ENCODE assay signal across 26 cellular contexts in the genomic region with DNA sequence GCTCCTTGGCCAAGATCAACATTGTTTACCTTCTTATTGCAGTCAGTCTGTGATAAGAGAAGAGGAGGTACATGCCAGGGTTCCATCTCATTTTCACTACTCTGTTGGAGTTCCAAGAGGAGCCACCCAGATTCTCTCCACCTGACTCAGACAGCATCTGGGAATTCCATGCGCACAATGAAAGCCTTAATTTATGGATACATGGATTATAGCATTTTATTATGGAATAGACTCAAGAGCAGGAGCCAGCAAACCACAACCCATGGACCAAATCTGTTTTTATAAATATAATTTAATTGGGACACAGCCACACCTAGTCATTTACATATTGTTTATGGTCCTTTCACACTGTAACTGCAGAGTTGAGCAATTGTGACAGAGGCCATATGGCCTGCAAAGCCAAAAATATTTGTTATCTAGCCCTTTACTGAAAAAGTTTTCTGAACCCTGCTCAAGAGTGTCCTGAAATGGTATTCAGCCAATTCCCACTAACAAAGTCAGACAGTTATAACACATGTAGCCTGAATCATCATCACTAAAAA.
A peak's percentile ranks its signal among the peaks of the same experiment; 100 is the strongest.
DNase-seq lines count a peak whose midpoint lies in the region; ATAC-seq, FAIRE-seq and TF ChIP-seq lines count a peak whose summit lies in the region.
"Had no signal": no experiment of that assay in that cellular context is flagged by ENCODE, and none has a peak within 500 bp of the region (broad histone marks: within the 10 kb centered on the region; RNA-seq: fewer than 3 reads in every experiment).

No MANE protein-coding gene starts in this region.

- no peak overlapping the region for H3K27ac ChIP-seq in gastrocnemius medialis
- H3K27ac ChIP-seq: BLaER1, heart left ventricle, neural progenitor cell had no signal

- no peak for TF ChIP-seq CTCF in gastrocnemius medialis (IDR thresholded peaks at IDR 0.05 in 4 of 5, conservative IDR thresholded peaks at IDR 0.05 in 1 of 5)

- no peaks in the 10 kb centered on the region for H3K4me1 ChIP-seq in gastrocnemius medialis
- H3K4me1 ChIP-seq: BLaER1, heart left ventricle, neural progenitor cell had no signal

- FAIRE-seq in endometrium (lab: Jason Lieb, UNC), result peak; percentile 77
- FAIRE-seq: endothelial cell of umbilical vein, GM12892 had no signal

- H3K36me3 ChIP-seq in gastrocnemius medialis, result no peaks in the 10 kb centered on the region
- H3K36me3 ChIP-seq: BLaER1, heart left ventricle, neural progenitor cell had no signal

- no peaks in the 10 kb centered on the region for H3K9me3 ChIP-seq in gastrocnemius medialis

- ATAC-seq in GM21825 (IDR thresholded peaks at IDR 0.05; ENCODE audit: unreplicated experiment) (no peak), gastrocnemius medialis (no peak)
- ATAC-seq: activated CD8-positive, alpha-beta T cell treated with anti-CD3 and anti-CD28 coated beads for 36 hours; activated naive CD4-positive, alpha-beta T cell treated with anti-CD3 and anti-CD28 coated beads, Interleukin-2, amount 50 U/mL, for 72 hours; GM23338; heart left ventricle; right cardiac atrium; T-helper 17 cell had no signal

- in situ Hi-C loops in gastrocnemius medialis (cut with MboI; ENCODE audit: low sequenced_read_pairs in 4 of 4), result no loop called here

- DNase-seq in Daoy (ENCODE audit: low read depth) (peak; percentile 13), HS-5 (ENCODE audit: low read depth) (peak; percentile 29), myocyte (ENCODE audit: low read depth) (peak; percentile 21), gastrocnemius medialis (no peak), inferior parietal cortex (ENCODE audit: extremely low spot score) (no peak)
- DNase-seq in activated CD4-positive, CD25-positive, alpha-beta regulatory T cell treated with anti-CD3 and anti-CD28 coated beads, Interleukin-2, amount 50 U/mL, for 72 hours, result no peak
- DNase-seq: ACHN; activated CD4-positive, alpha-beta T cell treated with anti-CD3 and anti-CD28 coated beads for 1 hour; activated CD8-positive, alpha-beta T cell treated with anti-CD3 and anti-CD28 coated beads for 36 hours; DMS53; heart left ventricle; NCI-H1105 treated with DMSO at 0.1 percent for 48 hours; NCI-H2029 treated with DMSO at 0.1 percent for 48 hours; NCI-H446; posterior cingulate gyrus; right cardiac atrium; stimulated activated CD4-positive, alpha-beta T cell treated with anti-CD3 and anti-CD28 coated beads, Interleukin-4, amount 100 ng/mL, for 1 hour; T-helper 17 cell had no signal

- no peak overlapping the region for H3K4me3 ChIP-seq in gastrocnemius medialis
- H3K4me3 ChIP-seq: BLaER1, GM23338, heart left ventricle, neural progenitor cell had no signal

- intact Hi-C loops in gastrocnemius medialis (cut with DNase I; ENCODE audit: low total_unique reads), result no loop called here

- H3K27me3 ChIP-seq in gastrocnemius medialis, result no peaks in the 10 kb centered on the region
- H3K27me3 ChIP-seq: BLaER1, heart left ventricle, neural progenitor cell had no signal

- no peak for TF ChIP-seq POLR2A in gastrocnemius medialis (IDR thresholded peaks at IDR 0.05)

Comparison
In these comparisons a context has a peak if more than half of its experiments do, and no peak if none do; other contexts are left out.
1. DNase-seq: peak in Daoy (single experiment), HS-5 (single experiment) and myocyte (single experiment); none in gastrocnemius medialis (0 of 2), activated CD4-positive, CD25-positive, alpha-beta regulatory T cell treated with anti-CD3 and anti-CD28 coated beads, Interleukin-2, amount 50 U/mL, for 72 hours (single experiment) and inferior parietal cortex (single experiment).